In genomic region chr12:9760699-9761406, GRCh38 we compare ENCODE assay signal across 9 cellular contexts.
DNase-seq lines count a peak whose midpoint lies in the region; ATAC-seq lines count a peak whose summit lies in the region.
"Had no signal": no experiment of that assay in that cellular context is flagged by ENCODE, and none has a peak within 500 bp of the region (broad histone marks: within the 10 kb centered on the region; RNA-seq: fewer than 3 reads in every experiment).

CD69 (minus strand) TSS chr12:9760901; CDS start chr12:9760820, 81 bp downstream.

- peak within 1 kb of the TSS; percentile 96 for H3K27ac Mint-ChIP-seq in central memory CD8-positive, alpha-beta T cell (ENCODE audit: low read depth)

- H3K36me3 Mint-ChIP-seq in central memory CD8-positive, alpha-beta T cell (ENCODE audit: insufficient read depth) = peaks cover 67% of the 10 kb centered on the region

- peak; percentile 73 for DNase-seq in UCSD-AML1 (lab: John Stamatoyannopoulos, UW; ENCODE audit: unreplicated experiment)
- DNase-seq in central memory CD8-positive, alpha-beta T cell (ENCODE audit: low spot score in 2 of 2) = peak; percentile 66 to 88
- DNase-seq in stimulated activated CD4-positive, alpha-beta T cell treated with anti-CD3 and anti-CD28 coated beads, Interleukin-15, amount 100 ng/mL, for 48 hours (ENCODE audit: low read depth in 2 of 2) = peak; percentile 70 to 71
- no peak for DNase-seq in GOT3 (lab: John Stamatoyannopoulos, UW)

- ATAC-seq in GM18520 (IDR thresholded peaks at IDR 0.05; ENCODE audit: unreplicated experiment) (peak; percentile 27), HG03095 (IDR thresholded peaks at IDR 0.05; ENCODE audit: unreplicated experiment) (peak; percentile 51), HG02938 (IDR thresholded peaks at IDR 0.05; ENCODE audit: unreplicated experiment) (no peak), HG03025 (IDR thresholded peaks at IDR 0.05; ENCODE audit: low FRiP score, unreplicated experiment) (no peak)
- ATAC-seq in central memory CD8-positive, alpha-beta T cell (replicated peaks; ENCODE audit: extremely low read depth, poor library complexity, severe bottlenecking) = peak; percentile 67

- peaks cover 80% of the 10 kb centered on the region for H3K4me1 Mint-ChIP-seq in central memory CD8-positive, alpha-beta T cell

- H3K9me3 Mint-ChIP-seq in central memory CD8-positive, alpha-beta T cell = no peaks in the 10 kb centered on the region
- H3K9me3 Mint-ChIP-seq: neural crest cell had no signal

- no peaks in the 10 kb centered on the region for H3K27me3 Mint-ChIP-seq in central memory CD8-positive, alpha-beta T cell

- H3K4me3 Mint-ChIP-seq in central memory CD8-positive, alpha-beta T cell = peak within 1 kb of the TSS; percentile 93
- H3K4me3 Mint-ChIP-seq: neural crest cell had no signal

Comparison
In these comparisons a context has a peak if more than half of its experiments do, and no peak if none do; other contexts are left out.
1. ATAC-seq: peak in GM18520 (single experiment), HG03095 (single experiment) and central memory CD8-positive, alpha-beta T cell (single experiment); none in HG02938 (single experiment) and HG03025 (single experiment).